In the genomic region with DNA sequence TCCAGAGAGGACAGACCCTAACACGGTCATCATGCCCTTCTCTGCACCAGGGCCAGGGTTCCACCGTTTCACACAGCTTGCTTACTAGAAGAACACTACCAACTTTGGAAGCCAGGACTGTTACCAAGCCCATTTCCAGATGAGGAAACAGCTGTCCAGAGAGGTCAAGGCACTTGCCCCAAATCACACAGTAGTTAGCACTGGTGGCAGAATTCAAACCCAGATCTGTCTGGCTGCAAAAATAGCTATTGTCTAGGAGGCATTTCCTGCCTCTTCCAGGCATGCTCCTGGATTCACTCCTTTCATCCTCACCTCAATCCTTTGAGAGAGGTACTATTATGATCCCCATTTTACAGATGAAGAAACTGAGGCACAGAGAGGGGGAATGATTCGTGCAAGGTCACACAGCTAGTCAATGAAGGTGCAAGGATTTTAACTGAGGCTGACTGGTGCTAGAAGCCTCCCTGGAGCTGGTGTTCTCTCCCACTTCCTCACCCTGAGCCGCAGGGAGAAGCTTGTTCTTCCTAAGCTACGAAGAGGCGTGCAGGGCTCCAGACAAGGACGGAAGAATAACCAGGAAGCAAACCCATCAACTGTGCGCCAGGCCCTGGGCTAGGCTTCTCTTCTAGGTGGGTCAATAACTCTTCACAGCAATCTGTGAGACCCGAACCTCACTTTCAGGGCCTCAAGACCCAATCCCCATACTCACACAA, we compare ENCODE assay signal across 12 cellular contexts. TPM values are rescaled to one million over a fixed set of nuclear protein-coding genes. Genes with fewer than 3 reads are reported as not detected.
DNase-seq lines count a peak whose midpoint lies in the region; ATAC-seq and TF ChIP-seq lines count a peak whose summit lies in the region.
"Had no signal": no experiment of that assay in that cellular context is flagged by ENCODE, and none has a peak within 500 bp of the region (broad histone marks: within the 10 kb centered on the region; RNA-seq: fewer than 3 reads in every experiment).

No MANE protein-coding gene starts in this region.

- H3K27me3 Mint-ChIP-seq in activated T-helper 17 cell treated with anti-CD3 and anti-CD28 coated beads, Interleukin-2, amount 50 U/mL, for 72 hours = no peaks in the 10 kb centered on the region
- peaks cover 7% of the 10 kb centered on the region for H3K27me3 Mint-ChIP-seq in glutamatergic neuron (ENCODE audit: unreplicated experiment)

- no peaks in the 10 kb centered on the region for H3K36me3 ChIP-seq in mucosa of rectum (ENCODE audit: control insufficient read depth in 2 of 2, insufficient read depth in 2 of 2, low read length in 2 of 2)

- H3K4me3 Mint-ChIP-seq in activated T-helper 17 cell treated with anti-CD3 and anti-CD28 coated beads, Interleukin-2, amount 50 U/mL, for 72 hours = peak overlapping the region; percentile 85
- no peak overlapping the region for H3K4me3 Mint-ChIP-seq in glutamatergic neuron (ENCODE audit: unreplicated experiment)

- intact Hi-C loops in right cardiac atrium (cut with DNase I) (no loop called here), Right ventricle myocardium inferior (cut with DNase I) (no loop called here)

- TF ChIP-seq CTCF in glutamatergic neuron (IDR thresholded peaks at IDR 0.05; ENCODE audit: partially characterized antibody, unreplicated experiment) = no peak

- DNase-seq in right cardiac atrium (no peak), Right ventricle myocardium inferior (ENCODE audit: missing footprints) (no peak), HuH-7.5 (ENCODE audit: low spot score) (no peak), glutamatergic neuron (no peak)
- DNase-seq: foreskin fibroblast, GOT3 had no signal

- H3K9ac ChIP-seq in mucosa of rectum (ENCODE audit: low read depth in 1 of 2, low read length in 2 of 2) = peak overlapping the region in 1 of 2 donors; percentile 34

- H3K9me3 ChIP-seq in right cardiac atrium (ENCODE audit: control insufficient read depth, low read length) (no peaks in the 10 kb centered on the region), mucosa of rectum (ENCODE audit: control insufficient read depth in 2 of 2, low read length in 2 of 2) (no peaks in the 10 kb centered on the region)

- WGBS in right cardiac atrium = 81% methylated on average over 9 of the region's 9 CpGs

- H3K27me3 ChIP-seq in right cardiac atrium (ENCODE audit: control insufficient read depth, insufficient read depth) (no peaks in the 10 kb centered on the region), mucosa of rectum (ENCODE audit: control insufficient read depth in 2 of 2, insufficient read depth in 2 of 2, low read length in 2 of 2) (no peaks in the 10 kb centered on the region)

- peaks cover 52% of the 10 kb centered on the region for H3K4me1 Mint-ChIP-seq in activated T-helper 17 cell treated with anti-CD3 and anti-CD28 coated beads, Interleukin-2, amount 50 U/mL, for 72 hours
- peaks cover 32% of the 10 kb centered on the region for H3K4me1 Mint-ChIP-seq in glutamatergic neuron (ENCODE audit: low read depth, unreplicated experiment)

- H3K27ac Mint-ChIP-seq in activated T-helper 17 cell treated with anti-CD3 and anti-CD28 coated beads, Interleukin-2, amount 50 U/mL, for 72 hours = peak overlapping the region; percentile 98
- H3K27ac Mint-ChIP-seq in glutamatergic neuron (ENCODE audit: unreplicated experiment) = no peak overlapping the region

- H3K4me1 ChIP-seq in right cardiac atrium (ENCODE audit: control insufficient read depth, insufficient read depth, low read length) (no peaks in the 10 kb centered on the region), mucosa of rectum (ENCODE audit: control insufficient read depth in 2 of 2, insufficient read depth in 2 of 2, low read length in 2 of 2) (peaks cover 0 to 22% of the 10 kb centered on the region in 2 donors)

- H3K36me3 Mint-ChIP-seq in activated T-helper 17 cell treated with anti-CD3 and anti-CD28 coated beads, Interleukin-2, amount 50 U/mL, for 72 hours (ENCODE audit: low read depth) = peaks cover 45% of the 10 kb centered on the region
- no peaks in the 10 kb centered on the region for H3K36me3 Mint-ChIP-seq in glutamatergic neuron (ENCODE audit: unreplicated experiment)

- H3K9me3 Mint-ChIP-seq in activated T-helper 17 cell treated with anti-CD3 and anti-CD28 coated beads, Interleukin-2, amount 50 U/mL, for 72 hours = no peaks in the 10 kb centered on the region
- H3K9me3 Mint-ChIP-seq in glutamatergic neuron (ENCODE audit: unreplicated experiment) = peaks cover 1% of the 10 kb centered on the region

- H3K4me3 ChIP-seq in right cardiac atrium (ENCODE audit: low read length) (no peak overlapping the region), mucosa of rectum (ENCODE audit: low read length in 2 of 2) (peak overlapping the region in 1 of 2 donors; percentile 79)

- no peak for ATAC-seq in right cardiac atrium
- ATAC-seq in Right ventricle myocardium inferior = no peak
- ATAC-seq in activated T-helper 17 cell treated with anti-CD3 and anti-CD28 coated beads, Interleukin-2, amount 50 U/mL, for 72 hours (replicated peaks) = no peak
- ATAC-seq in HG03469 (IDR thresholded peaks at IDR 0.05; ENCODE audit: unreplicated experiment) = no peak
- ATAC-seq in HG02588 (IDR thresholded peaks at IDR 0.05; ENCODE audit: unreplicated experiment) = no peak

- peak overlapping the region; percentile 8 for H3K27ac ChIP-seq in right cardiac atrium (ENCODE audit: low read length)
- peak overlapping the region; percentile 78 to 88 for H3K27ac ChIP-seq in mucosa of rectum (ENCODE audit: low read depth in 2 of 2, low read length in 2 of 2)
- H3K27ac ChIP-seq: C4-2B, VCaP had no signal

RNA-seq across cellular contexts. Expression of a gene that starts 0.6 kb away (rescaled TPM):
- total RNA-seq in right cardiac atrium (10 to 100 TPM; 25.4 to 55.1 (median 40.5) TPM), Right ventricle myocardium inferior (31.5 TPM), glutamatergic neuron (ENCODE audit: unreplicated experiment) (0.56 TPM)
- 14.4 TPM for polyA plus RNA-seq in right cardiac atrium
- total RNA-seq in activated T-helper 17 cell treated with anti-CD3 and anti-CD28 coated beads, Interleukin-2, amount 50 U/mL, for 72 hours = 100 to 1,000 TPM; 316 to 333 TPM

RNA-seq across cellular contexts. Expression of a gene that starts 34.7 kb away (rescaled TPM):
- total RNA-seq in right cardiac atrium (not detected), Right ventricle myocardium inferior (not detected), glutamatergic neuron (ENCODE audit: unreplicated experiment) (0.22 TPM)
- 0.07 TPM for polyA plus RNA-seq in right cardiac atrium
- total RNA-seq in activated T-helper 17 cell treated with anti-CD3 and anti-CD28 coated beads, Interleukin-2, amount 50 U/mL, for 72 hours = under 1 TPM; 0.26 to 0.52 TPM

Comparison
In these comparisons a context has a peak if more than half of its experiments do, and no peak if none do; other contexts are left out.
1. RNA of a gene that starts 0.6 kb away (total RNA-seq): 316 to 333 TPM in activated T-helper 17 cell treated with anti-CD3 and anti-CD28 coated beads, Interleukin-2, amount 50 U/mL, for 72 hours, 25.4 to 55.1 TPM in right cardiac atrium and 31.5 TPM in Right ventricle myocardium inferior (single experiment); 0.56 TPM in glutamatergic neuron (single experiment); every median in the first group is over 10 times any median in the second.